ENCODE assay signal across 1 cellular context in the genomic region with DNA sequence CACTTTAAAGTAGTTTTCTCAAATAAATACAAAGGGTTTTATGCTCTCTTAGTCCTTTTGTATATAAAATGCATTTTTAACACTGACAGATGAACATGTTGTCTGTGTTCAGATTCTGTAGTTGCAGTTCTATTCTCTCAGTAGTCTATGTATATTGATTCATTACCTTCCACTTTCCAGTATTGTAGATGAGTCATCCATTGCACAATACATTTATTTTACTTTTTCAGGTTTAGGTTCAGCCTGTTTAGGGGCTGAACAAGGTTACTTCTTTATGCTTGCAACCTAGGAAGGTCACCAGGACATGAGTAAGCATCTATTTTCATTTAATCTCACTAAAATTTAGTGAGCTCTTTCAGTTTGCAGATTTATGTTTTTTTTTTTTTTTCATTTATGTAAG.
A peak's percentile ranks its signal among the peaks of the same experiment; 100 is the strongest.
TF ChIP-seq lines count a peak whose summit lies in the region.

No MANE protein-coding gene starts in this region.

TF ChIP-seq in HepG2, 621 proteins besides CTCF, POLR2A, EP300 and RAD21 (continued from another document):
- TF ChIP-seq ZNF407 (CRISPR knock-in tag; IDR thresholded peaks at IDR 0.05; ENCODE audit: not compliant biosample characterization): no peak
- 0 out of 2 replicates have a peak, but pooled peaks have one; percentile 22 for TF ChIP-seq GATAD2A (CRISPR knock-in tag; IDR thresholded peaks at IDR 0.05)
- TF ChIP-seq ZNF562 (CRISPR knock-in tag; IDR thresholded peaks at IDR 0.05; ENCODE audit: borderline replicate concordance): no peak
- TF ChIP-seq PCBP2 (optimal IDR thresholded peaks at IDR 0.05; ENCODE audit: low read depth, low read length, poor library complexity, severe bottlenecking): no peak
- no peak for TF ChIP-seq ZNF558 (CRISPR knock-in tag; IDR thresholded peaks at IDR 0.05; ENCODE audit: borderline replicate concordance)
- no peak for TF ChIP-seq NFATC3 (CRISPR knock-in tag; IDR thresholded peaks at IDR 0.05)
- no peak for TF ChIP-seq ZNF510 (CRISPR knock-in tag; IDR thresholded peaks at IDR 0.05; ENCODE audit: low read depth)
- no peak for TF ChIP-seq TP53 (CRISPR knock-in tag; conservative IDR thresholded peaks at IDR 0.05)
- TF ChIP-seq ZNF772 (CRISPR knock-in tag; IDR thresholded peaks at IDR 0.05): no peak
- peak; percentile 88 for TF ChIP-seq CEBPB (IDR thresholded peaks at IDR 0.05; ENCODE audit: borderline replicate concordance, low read depth, low read length)
- peak; percentile 59; the same call in 1 of the 2 replicates for TF ChIP-seq JUND (CRISPR knock-in tag; IDR thresholded peaks at IDR 0.05)
- no peak for TF ChIP-seq ZNF768 (CRISPR knock-in tag; IDR thresholded peaks at IDR 0.05)
- peak; percentile 21; the same call in 1 of the 2 replicates for TF ChIP-seq RARA (CRISPR knock-in tag; IDR thresholded peaks at IDR 0.05)
- TF ChIP-seq DNMT3B (CRISPR knock-in tag; conservative IDR thresholded peaks at IDR 0.05): no peak
- TF ChIP-seq ARHGAP35 (CRISPR knock-in tag; IDR thresholded peaks at IDR 0.05; ENCODE audit: borderline replicate concordance): no peak
- TF ChIP-seq, protein P1, sequence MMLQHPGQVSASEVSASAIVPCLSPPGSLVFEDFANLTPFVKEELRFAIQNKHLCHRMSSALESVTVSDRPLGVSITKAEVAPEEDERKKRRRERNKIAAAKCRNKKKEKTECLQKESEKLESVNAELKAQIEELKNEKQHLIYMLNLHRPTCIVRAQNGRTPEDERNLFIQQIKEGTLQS (CRISPR knock-in tag; IDR thresholded peaks at IDR 0.05): peak; percentile 35; the same call in 1 of the 2 replicates
- no peak for TF ChIP-seq ZSCAN22 (CRISPR knock-in tag; IDR thresholded peaks at IDR 0.05)
- no peak for TF ChIP-seq REPIN1 (CRISPR knock-in tag; IDR thresholded peaks at IDR 0.05; ENCODE audit: borderline replicate concordance, low read depth)
- TF ChIP-seq, protein P2, sequence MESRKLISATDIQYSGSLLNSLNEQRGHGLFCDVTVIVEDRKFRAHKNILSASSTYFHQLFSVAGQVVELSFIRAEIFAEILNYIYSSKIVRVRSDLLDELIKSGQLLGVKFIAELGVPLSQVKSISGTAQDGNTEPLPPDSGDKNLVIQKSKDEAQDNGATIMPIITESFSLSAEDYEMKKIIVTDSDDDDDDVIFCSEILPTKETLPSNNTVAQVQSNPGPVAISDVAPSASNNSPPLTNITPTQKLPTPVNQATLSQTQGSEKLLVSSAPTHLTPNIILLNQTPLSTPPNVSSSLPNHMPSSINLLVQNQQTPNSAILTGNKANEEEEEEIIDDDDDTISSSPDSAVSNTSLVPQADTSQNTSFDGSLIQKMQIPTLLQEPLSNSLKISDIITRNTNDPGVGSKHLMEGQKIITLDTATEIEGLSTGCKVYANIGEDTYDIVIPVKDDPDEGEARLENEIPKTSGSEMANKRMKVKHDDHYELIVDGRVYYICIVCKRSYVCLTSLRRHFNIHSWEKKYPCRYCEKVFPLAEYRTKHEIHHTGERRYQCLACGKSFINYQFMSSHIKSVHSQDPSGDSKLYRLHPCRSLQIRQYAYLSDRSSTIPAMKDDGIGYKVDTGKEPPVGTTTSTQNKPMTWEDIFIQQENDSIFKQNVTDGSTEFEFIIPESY (CRISPR knock-in tag; IDR thresholded peaks at IDR 0.05): no peak
- TF ChIP-seq CEBPG (CRISPR knock-in tag; IDR thresholded peaks at IDR 0.05): peak; percentile 68; the same call in 1 of the 2 replicates
- peak; percentile 45; the same call in 1 of the 2 replicates for TF ChIP-seq BCL6 (CRISPR knock-in tag; IDR thresholded peaks at IDR 0.05)
- peak; percentile 51; the same call in 1 of the 2 replicates for TF ChIP-seq FOSL1 (CRISPR knock-in tag; IDR thresholded peaks at IDR 0.05; ENCODE audit: borderline replicate concordance)
- TF ChIP-seq FOSL2 (CRISPR knock-in tag; IDR thresholded peaks at IDR 0.05): peak; percentile 52; the same call in 1 of the 2 replicates
